ENCODE assay signal across 16 cellular contexts in the genomic region with DNA sequence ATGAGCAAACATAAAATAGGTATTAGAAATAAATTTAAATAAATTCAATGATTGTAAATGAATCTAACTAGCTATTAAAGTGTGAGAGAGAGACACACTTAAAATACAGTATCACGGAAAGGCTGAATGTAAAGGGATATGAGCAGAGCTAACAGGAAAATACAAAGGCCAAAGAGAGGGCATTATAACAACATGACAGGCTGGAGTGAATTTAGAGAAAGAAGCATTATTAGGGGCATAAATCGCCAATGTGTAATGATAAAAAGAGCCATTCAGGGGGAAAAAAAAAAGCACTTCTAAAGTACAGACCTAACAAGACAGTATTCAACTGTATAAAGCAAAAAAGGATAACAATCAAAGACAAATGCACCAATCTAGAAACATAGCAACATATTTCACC. TPM values are rescaled to one million over a fixed set of nuclear protein-coding genes. Genes with fewer than 3 reads are reported as not detected.
DNase-seq lines count a peak whose midpoint lies in the region; ATAC-seq and TF ChIP-seq lines count a peak whose summit lies in the region.
"Had no signal": no experiment of that assay in that cellular context is flagged by ENCODE, and none has a peak within 500 bp of the region (broad histone marks: within the 10 kb centered on the region; RNA-seq: fewer than 3 reads in every experiment).

No MANE protein-coding gene starts in this region.

- ATAC-seq in GM21717 (IDR thresholded peaks at IDR 0.05; ENCODE audit: unreplicated experiment) = no peak
- no peak for ATAC-seq in left colon
- ATAC-seq: GM12878 had no signal

- no peaks in the 10 kb centered on the region for H3K4me1 ChIP-seq in osteoblast (ENCODE audit: insufficient read depth, low read length)

- H3K4me2 ChIP-seq in osteoblast (ENCODE audit: insufficient read depth, low read length) = no peak overlapping the region

- H3K27me3 ChIP-seq in osteoblast (ENCODE audit: insufficient read depth, low read length) = no peaks in the 10 kb centered on the region

- H3K9me3 ChIP-seq in osteoblast (ENCODE audit: low read depth, low read length) = no peaks in the 10 kb centered on the region

- CTCF ChIA-PET in activated naive CD4-positive, alpha-beta T cell treated with anti-CD3 and anti-CD28 coated beads, Interleukin-2, amount 10 ng/mL, durations not matched to agents 7 days and 5 days (lab: Charles Lee) = no interaction called here

- H3K36me3 Mint-ChIP-seq in activated naive CD4-positive, alpha-beta T cell treated with anti-CD3 and anti-CD28 coated beads, Interleukin-2, amount 10 ng/mL, durations not matched to agents 7 days and 5 days = no peaks in the 10 kb centered on the region
- H3K36me3 Mint-ChIP-seq: CD4-positive, CD25-positive, alpha-beta regulatory T cell; IgD-negative memory B cell had no signal

- no peaks in the 10 kb centered on the region for H3K79me2 ChIP-seq in osteoblast (ENCODE audit: insufficient read depth, low read length)

- H3K36me3 ChIP-seq in osteoblast (ENCODE audit: insufficient read depth, low read length) = no peaks in the 10 kb centered on the region

- H3K4me3 Mint-ChIP-seq in activated naive CD4-positive, alpha-beta T cell treated with anti-CD3 and anti-CD28 coated beads, Interleukin-2, amount 10 ng/mL, durations not matched to agents 7 days and 5 days = no peak overlapping the region
- H3K4me3 Mint-ChIP-seq: CD4-positive, CD25-positive, alpha-beta regulatory T cell; H9; IgD-negative memory B cell had no signal

- H3K27ac Mint-ChIP-seq in activated naive CD4-positive, alpha-beta T cell treated with anti-CD3 and anti-CD28 coated beads, Interleukin-2, amount 10 ng/mL, durations not matched to agents 7 days and 5 days = no peak overlapping the region
- H3K27ac Mint-ChIP-seq: CD4-positive, CD25-positive, alpha-beta regulatory T cell; H9; IgD-negative memory B cell had no signal

- peaks cover 3% of the 10 kb centered on the region for H3K9me3 Mint-ChIP-seq in activated naive CD4-positive, alpha-beta T cell treated with anti-CD3 and anti-CD28 coated beads, Interleukin-2, amount 10 ng/mL, durations not matched to agents 7 days and 5 days

- no peak overlapping the region for H2AFZ ChIP-seq in osteoblast (ENCODE audit: low read length)

- DNase-seq in COLO829 (ENCODE audit: low spot score) (peak; percentile 59), globus pallidus (ENCODE audit: low spot score) (peak; percentile 84), osteoblast (ENCODE audit: insufficient read length, low spot score, missing footprints) (peak; percentile 50), AG20443 (ENCODE audit: low spot score) (no peak), left colon (no peak)
- no peak for DNase-seq in activated naive CD4-positive, alpha-beta T cell treated with anti-CD3 and anti-CD28 coated beads, Interleukin-2, amount 10 ng/mL, durations not matched to agents 7 days and 5 days
- DNase-seq: Calu3; CD4-positive, CD25-positive, alpha-beta regulatory T cell; DMS 273 treated with DMSO at 0.1 percent for 48 hours; GOT3; H9 had no signal

- no peak overlapping the region for H3K4me3 ChIP-seq in osteoblast (ENCODE audit: insufficient read depth, low read length)
- H3K4me3 ChIP-seq: GM12878 had no signal

- no peak overlapping the region for H3K27ac ChIP-seq in osteoblast (ENCODE audit: low read depth, low read length)

- intact Hi-C loops in left colon (cut with DNase I, micrococcal nuclease) = no loop called here

- TF ChIP-seq CTCF in osteoblast (IDR thresholded peaks at IDR 0.05; ENCODE audit: extremely low read depth, low read depth, low read length) = no peak

- peaks cover 13% of the 10 kb centered on the region for H3K27me3 Mint-ChIP-seq in activated naive CD4-positive, alpha-beta T cell treated with anti-CD3 and anti-CD28 coated beads, Interleukin-2, amount 10 ng/mL, durations not matched to agents 7 days and 5 days
- H3K27me3 Mint-ChIP-seq: CD4-positive, CD25-positive, alpha-beta regulatory T cell; IgD-negative memory B cell had no signal

- no peaks in the 10 kb centered on the region for H4K20me1 ChIP-seq in osteoblast (ENCODE audit: insufficient read depth, low read length)

- H3K4me1 Mint-ChIP-seq in activated naive CD4-positive, alpha-beta T cell treated with anti-CD3 and anti-CD28 coated beads, Interleukin-2, amount 10 ng/mL, durations not matched to agents 7 days and 5 days = no peaks in the 10 kb centered on the region
- H3K4me1 Mint-ChIP-seq: H9 had no signal

RNA-seq across cellular contexts. Expression of a gene that starts 28.1 kb away (rescaled TPM):
- total RNA-seq in osteoblast (not detected in 2 replicates), left colon (1 to 10 TPM; 1.9 to 2.5 TPM)
- total RNA-seq: Calu3; CD4-positive, CD25-positive, alpha-beta regulatory T cell; Daoy; GM12878; HT1080 had no signal

Comparison
In these comparisons a context has a peak if more than half of its experiments do, and no peak if none do; other contexts are left out.
1. DNase-seq: peak in COLO829 (single experiment), globus pallidus (single experiment) and osteoblast (single experiment); none in AG20443 (single experiment), activated naive CD4-positive, alpha-beta T cell treated with anti-CD3 and anti-CD28 coated beads, Interleukin-2, amount 10 ng/mL, durations not matched to agents 7 days and 5 days (single experiment) and left colon (0 of 2).